In the genomic region with DNA sequence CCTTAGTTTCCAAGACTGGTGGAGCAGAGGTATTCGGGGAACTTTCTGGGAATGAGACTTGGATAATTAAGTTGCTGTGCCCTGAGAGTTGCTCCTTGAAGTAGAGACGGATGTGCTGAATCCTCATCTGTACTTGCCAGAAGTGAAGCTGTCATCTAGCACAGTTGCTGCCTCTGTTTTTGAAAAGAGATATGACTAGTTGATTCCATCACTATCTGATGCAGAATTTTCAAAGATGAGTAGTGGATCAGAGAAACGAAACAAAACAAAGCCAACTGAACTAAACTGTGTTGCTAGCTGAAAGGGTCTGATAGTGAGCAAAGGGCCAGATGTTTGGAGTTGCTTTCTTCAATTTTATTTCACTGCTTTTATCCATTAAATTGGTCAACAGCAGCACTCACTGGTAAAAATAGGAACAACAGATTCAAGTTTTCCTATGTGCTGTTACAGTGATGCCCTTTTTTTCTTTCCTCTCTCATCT, we compare ENCODE assay signal across 1 cellular context.
TF ChIP-seq lines count a peak whose summit lies in the region.

No MANE protein-coding gene starts in this region.

TF ChIP-seq in K562, 482 proteins besides CTCF, POLR2A, EP300 and RAD21 (continued from another document and continues in another):
- TF ChIP-seq, protein P1, sequence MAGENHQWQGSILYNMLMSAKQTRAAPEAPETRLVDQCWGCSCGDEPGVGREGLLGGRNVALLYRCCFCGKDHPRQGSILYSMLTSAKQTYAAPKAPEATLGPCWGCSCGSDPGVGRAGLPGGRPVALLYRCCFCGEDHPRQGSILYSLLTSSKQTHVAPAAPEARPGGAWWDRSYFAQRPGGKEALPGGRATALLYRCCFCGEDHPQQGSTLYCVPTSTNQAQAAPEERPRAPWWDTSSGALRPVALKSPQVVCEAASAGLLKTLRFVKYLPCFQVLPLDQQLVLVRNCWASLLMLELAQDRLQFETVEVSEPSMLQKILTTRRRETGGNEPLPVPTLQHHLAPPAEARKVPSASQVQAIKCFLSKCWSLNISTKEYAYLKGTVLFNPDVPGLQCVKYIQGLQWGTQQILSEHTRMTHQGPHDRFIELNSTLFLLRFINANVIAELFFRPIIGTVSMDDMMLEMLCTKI (IDR thresholded peaks at IDR 0.05; ENCODE audit: partially characterized antibody): no peak
- TF ChIP-seq RHOXF2B (CRISPR knock-in tag; conservative IDR thresholded peaks at IDR 0.05) (no peak), KDM4B (IDR thresholded peaks at IDR 0.05; ENCODE audit: borderline replicate concordance in 2 of 2, low read depth in 1 of 2) (no peak), CCNT2 (IDR thresholded peaks at IDR 0.05; ENCODE audit: borderline replicate concordance, extremely low read depth, insufficient read length, low read depth, low read length) (peak; percentile 99), PTRF (tag; IDR thresholded peaks at IDR 0.05) (no peak), ZNF134 (CRISPR knock-in tag; conservative IDR thresholded peaks at IDR 0.05) (no peak), ZNF311 (CRISPR knock-in tag; IDR thresholded peaks at IDR 0.05) (no peak), NR3C1 (CRISPR knock-in tag; IDR thresholded peaks at IDR 0.05) (no peak), ZBED1 (IDR thresholded peaks at IDR 0.05) (no peak), ZNF668 (CRISPR knock-in tag; IDR thresholded peaks at IDR 0.05) (no peak), ETV1 (tag; conservative IDR thresholded peaks at IDR 0.05; ENCODE audit: low read depth) (peak; percentile 83), ZNF133 (CRISPR knock-in tag; IDR thresholded peaks at IDR 0.05) (no peak), NFRKB (IDR thresholded peaks at IDR 0.05; ENCODE audit: low read depth) (no peak), MCM2 (IDR thresholded peaks at IDR 0.05; ENCODE audit: low read depth) (no peak), TOE1 (IDR thresholded peaks at IDR 0.05; ENCODE audit: borderline replicate concordance) (peak; percentile 44; the same call in 1 of the 2 replicates), TOE1 (CRISPR knock-in tag; IDR thresholded peaks at IDR 0.05; ENCODE audit: borderline replicate concordance, low read depth) (no peak), SPI1 (IDR thresholded peaks at IDR 0.05; ENCODE audit: borderline replicate concordance, low read depth, low read length) (no peak), ZSCAN32 (CRISPR knock-in tag; IDR thresholded peaks at IDR 0.05) (no peak), U2AF1 (optimal IDR thresholded peaks at IDR 0.05; ENCODE audit: low read depth, low read length) (no peak), GATA2 (CRISPR knock-in tag; IDR thresholded peaks at IDR 0.05) (peak; percentile 93), RNF2 (IDR thresholded peaks at IDR 0.05) (peak; percentile 91), NCOA2 (IDR thresholded peaks at IDR 0.05; ENCODE audit: partially characterized antibody in 2 of 2) (peak; percentile 48 to 70), TBL1XR1 (IDR thresholded peaks at IDR 0.05; ENCODE audit: low read length in 2 of 2) (peak; percentile 15 to 85; a peak in 2 of 4 replicates), ADNP (tag; IDR thresholded peaks at IDR 0.05) (no peak), EP400 (IDR thresholded peaks at IDR 0.05) (peak; percentile 43; the same call in 1 of the 2 replicates), TCF3 (CRISPR knock-in tag; IDR thresholded peaks at IDR 0.05) (peak; percentile 95), SUPT5H (IDR thresholded peaks at IDR 0.05) (no peak), ILF3 (IDR thresholded peaks at IDR 0.05; ENCODE audit: borderline replicate concordance) (0 out of 2 replicates have a peak, but pooled peaks have one; percentile 47), ZNF707 (CRISPR knock-in tag; conservative IDR thresholded peaks at IDR 0.05) (no peak), ZNF77 (CRISPR knock-in tag; IDR thresholded peaks at IDR 0.05) (no peak), BCOR (IDR thresholded peaks at IDR 0.05) (peak; percentile 74), SIN3B (IDR thresholded peaks at IDR 0.05; ENCODE audit: low read depth) (no peak), SIN3A (IDR thresholded peaks at IDR 0.05; ENCODE audit: borderline replicate concordance in 2 of 2, control insufficient read depth in 1 of 2, low read depth in 2 of 2, low read length in 2 of 2) (no peak), ZNF764 (CRISPR knock-in tag; IDR thresholded peaks at IDR 0.05; ENCODE audit: low read depth) (no peak), CC2D1A (IDR thresholded peaks at IDR 0.05) (peak; percentile 94), NFIC (IDR thresholded peaks at IDR 0.05) (peak; percentile 81), TGIF2 (CRISPR knock-in tag; IDR thresholded peaks at IDR 0.05) (no peak), POLR3G (IDR thresholded peaks at IDR 0.05; ENCODE audit: extremely low read depth, insufficient read length, insufficient replicate concordance) (no peak), ZNF224 (CRISPR knock-in tag; IDR thresholded peaks at IDR 0.05) (no peak), NONO (IDR thresholded peaks at IDR 0.05; ENCODE audit: low read depth in 2 of 2, low read length in 1 of 2) (0 out of 4 replicates have a peak, but pooled peaks of 1 of the 2 experiments have one; percentile 35)
- TF ChIP-seq, protein P2, sequence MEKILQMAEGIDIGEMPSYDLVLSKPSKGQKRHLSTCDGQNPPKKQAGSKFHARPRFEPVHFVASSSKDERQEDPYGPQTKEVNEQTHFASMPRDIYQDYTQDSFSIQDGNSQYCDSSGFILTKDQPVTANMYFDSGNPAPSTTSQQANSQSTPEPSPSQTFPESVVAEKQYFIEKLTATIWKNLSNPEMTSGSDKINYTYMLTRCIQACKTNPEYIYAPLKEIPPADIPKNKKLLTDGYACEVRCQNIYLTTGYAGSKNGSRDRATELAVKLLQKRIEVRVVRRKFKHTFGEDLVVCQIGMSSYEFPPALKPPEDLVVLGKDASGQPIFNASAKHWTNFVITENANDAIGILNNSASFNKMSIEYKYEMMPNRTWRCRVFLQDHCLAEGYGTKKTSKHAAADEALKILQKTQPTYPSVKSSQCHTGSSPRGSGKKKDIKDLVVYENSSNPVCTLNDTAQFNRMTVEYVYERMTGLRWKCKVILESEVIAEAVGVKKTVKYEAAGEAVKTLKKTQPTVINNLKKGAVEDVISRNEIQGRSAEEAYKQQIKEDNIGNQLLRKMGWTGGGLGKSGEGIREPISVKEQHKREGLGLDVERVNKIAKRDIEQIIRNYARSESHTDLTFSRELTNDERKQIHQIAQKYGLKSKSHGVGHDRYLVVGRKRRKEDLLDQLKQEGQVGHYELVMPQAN (IDR thresholded peaks at IDR 0.05; ENCODE audit: borderline replicate concordance): no peak
- TF ChIP-seq, protein P3, sequence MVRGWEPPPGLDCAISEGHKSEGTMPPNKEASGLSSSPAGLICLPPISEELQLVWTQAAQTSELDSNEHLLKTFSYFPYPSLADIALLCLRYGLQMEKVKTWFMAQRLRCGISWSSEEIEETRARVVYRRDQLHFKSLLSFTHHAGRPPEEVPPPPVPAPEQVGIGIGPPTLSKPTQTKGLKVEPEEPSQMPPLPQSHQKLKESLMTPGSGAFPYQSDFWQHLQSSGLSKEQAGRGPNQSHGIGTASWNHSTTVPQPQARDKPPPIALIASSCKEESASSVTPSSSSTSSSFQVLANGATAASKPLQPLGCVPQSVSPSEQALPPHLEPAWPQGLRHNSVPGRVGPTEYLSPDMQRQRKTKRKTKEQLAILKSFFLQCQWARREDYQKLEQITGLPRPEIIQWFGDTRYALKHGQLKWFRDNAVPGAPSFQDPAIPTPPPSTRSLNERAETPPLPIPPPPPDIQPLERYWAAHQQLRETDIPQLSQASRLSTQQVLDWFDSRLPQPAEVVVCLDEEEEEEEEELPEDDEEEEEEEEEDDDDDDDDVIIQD (CRISPR knock-in tag; IDR thresholded peaks at IDR 0.05): no peak
- TF ChIP-seq, protein P4, sequence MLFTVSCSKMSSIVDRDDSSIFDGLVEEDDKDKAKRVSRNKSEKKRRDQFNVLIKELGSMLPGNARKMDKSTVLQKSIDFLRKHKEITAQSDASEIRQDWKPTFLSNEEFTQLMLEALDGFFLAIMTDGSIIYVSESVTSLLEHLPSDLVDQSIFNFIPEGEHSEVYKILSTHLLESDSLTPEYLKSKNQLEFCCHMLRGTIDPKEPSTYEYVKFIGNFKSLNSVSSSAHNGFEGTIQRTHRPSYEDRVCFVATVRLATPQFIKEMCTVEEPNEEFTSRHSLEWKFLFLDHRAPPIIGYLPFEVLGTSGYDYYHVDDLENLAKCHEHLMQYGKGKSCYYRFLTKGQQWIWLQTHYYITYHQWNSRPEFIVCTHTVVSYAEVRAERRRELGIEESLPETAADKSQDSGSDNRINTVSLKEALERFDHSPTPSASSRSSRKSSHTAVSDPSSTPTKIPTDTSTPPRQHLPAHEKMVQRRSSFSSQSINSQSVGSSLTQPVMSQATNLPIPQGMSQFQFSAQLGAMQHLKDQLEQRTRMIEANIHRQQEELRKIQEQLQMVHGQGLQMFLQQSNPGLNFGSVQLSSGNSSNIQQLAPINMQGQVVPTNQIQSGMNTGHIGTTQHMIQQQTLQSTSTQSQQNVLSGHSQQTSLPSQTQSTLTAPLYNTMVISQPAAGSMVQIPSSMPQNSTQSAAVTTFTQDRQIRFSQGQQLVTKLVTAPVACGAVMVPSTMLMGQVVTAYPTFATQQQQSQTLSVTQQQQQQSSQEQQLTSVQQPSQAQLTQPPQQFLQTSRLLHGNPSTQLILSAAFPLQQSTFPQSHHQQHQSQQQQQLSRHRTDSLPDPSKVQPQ (CRISPR knock-in tag; IDR thresholded peaks at IDR 0.05; ENCODE audit: borderline replicate concordance): no peak
- TF ChIP-seq, protein P5, sequence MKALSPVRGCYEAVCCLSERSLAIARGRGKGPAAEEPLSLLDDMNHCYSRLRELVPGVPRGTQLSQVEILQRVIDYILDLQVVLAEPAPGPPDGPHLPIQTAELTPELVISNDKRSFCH (CRISPR knock-in tag; IDR thresholded peaks at IDR 0.05): no peak
- TF ChIP-seq, protein P5 (tag; IDR thresholded peaks at IDR 0.05): no peak
- TF ChIP-seq, protein P6, sequence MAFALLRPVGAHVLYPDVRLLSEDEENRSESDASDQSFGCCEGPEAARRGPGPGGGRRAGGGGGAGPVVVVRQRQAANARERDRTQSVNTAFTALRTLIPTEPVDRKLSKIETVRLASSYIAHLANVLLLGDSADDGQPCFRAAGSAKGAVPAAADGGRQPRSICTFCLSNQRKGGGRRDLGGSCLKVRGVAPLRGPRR (CRISPR knock-in tag; IDR thresholded peaks at IDR 0.05): no peak
- TF ChIP-seq, protein P7, sequence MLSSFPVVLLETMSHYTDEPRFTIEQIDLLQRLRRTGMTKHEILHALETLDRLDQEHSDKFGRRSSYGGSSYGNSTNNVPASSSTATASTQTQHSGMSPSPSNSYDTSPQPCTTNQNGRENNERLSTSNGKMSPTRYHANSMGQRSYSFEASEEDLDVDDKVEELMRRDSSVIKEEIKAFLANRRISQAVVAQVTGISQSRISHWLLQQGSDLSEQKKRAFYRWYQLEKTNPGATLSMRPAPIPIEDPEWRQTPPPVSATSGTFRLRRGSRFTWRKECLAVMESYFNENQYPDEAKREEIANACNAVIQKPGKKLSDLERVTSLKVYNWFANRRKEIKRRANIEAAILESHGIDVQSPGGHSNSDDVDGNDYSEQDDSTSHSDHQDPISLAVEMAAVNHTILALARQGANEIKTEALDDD (IDR thresholded peaks at IDR 0.05): peak; percentile 94
- TF ChIP-seq, protein P8, sequence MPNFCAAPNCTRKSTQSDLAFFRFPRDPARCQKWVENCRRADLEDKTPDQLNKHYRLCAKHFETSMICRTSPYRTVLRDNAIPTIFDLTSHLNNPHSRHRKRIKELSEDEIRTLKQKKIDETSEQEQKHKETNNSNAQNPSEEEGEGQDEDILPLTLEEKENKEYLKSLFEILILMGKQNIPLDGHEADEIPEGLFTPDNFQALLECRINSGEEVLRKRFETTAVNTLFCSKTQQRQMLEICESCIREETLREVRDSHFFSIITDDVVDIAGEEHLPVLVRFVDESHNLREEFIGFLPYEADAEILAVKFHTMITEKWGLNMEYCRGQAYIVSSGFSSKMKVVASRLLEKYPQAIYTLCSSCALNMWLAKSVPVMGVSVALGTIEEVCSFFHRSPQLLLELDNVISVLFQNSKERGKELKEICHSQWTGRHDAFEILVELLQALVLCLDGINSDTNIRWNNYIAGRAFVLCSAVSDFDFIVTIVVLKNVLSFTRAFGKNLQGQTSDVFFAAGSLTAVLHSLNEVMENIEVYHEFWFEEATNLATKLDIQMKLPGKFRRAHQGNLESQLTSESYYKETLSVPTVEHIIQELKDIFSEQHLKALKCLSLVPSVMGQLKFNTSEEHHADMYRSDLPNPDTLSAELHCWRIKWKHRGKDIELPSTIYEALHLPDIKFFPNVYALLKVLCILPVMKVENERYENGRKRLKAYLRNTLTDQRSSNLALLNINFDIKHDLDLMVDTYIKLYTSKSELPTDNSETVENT (CRISPR knock-in tag; IDR thresholded peaks at IDR 0.05): no peak
- TF ChIP-seq, protein P9, sequence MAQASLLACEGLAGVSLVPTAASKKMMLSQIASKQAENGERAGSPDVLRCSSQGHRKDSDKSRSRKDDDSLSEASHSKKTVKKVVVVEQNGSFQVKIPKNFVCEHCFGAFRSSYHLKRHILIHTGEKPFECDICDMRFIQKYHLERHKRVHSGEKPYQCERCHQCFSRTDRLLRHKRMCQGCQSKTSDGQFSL (CRISPR knock-in tag; IDR thresholded peaks at IDR 0.05): no peak
- TF ChIP-seq, protein P9 (tag; IDR thresholded peaks at IDR 0.05): no peak
- TF ChIP-seq, protein P10, sequence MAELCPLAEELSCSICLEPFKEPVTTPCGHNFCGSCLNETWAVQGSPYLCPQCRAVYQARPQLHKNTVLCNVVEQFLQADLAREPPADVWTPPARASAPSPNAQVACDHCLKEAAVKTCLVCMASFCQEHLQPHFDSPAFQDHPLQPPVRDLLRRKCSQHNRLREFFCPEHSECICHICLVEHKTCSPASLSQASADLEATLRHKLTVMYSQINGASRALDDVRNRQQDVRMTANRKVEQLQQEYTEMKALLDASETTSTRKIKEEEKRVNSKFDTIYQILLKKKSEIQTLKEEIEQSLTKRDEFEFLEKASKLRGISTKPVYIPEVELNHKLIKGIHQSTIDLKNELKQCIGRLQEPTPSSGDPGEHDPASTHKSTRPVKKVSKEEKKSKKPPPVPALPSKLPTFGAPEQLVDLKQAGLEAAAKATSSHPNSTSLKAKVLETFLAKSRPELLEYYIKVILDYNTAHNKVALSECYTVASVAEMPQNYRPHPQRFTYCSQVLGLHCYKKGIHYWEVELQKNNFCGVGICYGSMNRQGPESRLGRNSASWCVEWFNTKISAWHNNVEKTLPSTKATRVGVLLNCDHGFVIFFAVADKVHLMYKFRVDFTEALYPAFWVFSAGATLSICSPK (IDR thresholded peaks at IDR 0.05; ENCODE audit: borderline replicate concordance): no peak
- TF ChIP-seq, protein P11, sequence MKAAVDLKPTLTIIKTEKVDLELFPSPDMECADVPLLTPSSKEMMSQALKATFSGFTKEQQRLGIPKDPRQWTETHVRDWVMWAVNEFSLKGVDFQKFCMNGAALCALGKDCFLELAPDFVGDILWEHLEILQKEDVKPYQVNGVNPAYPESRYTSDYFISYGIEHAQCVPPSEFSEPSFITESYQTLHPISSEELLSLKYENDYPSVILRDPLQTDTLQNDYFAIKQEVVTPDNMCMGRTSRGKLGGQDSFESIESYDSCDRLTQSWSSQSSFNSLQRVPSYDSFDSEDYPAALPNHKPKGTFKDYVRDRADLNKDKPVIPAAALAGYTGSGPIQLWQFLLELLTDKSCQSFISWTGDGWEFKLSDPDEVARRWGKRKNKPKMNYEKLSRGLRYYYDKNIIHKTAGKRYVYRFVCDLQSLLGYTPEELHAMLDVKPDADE (conservative IDR thresholded peaks at IDR 0.05; ENCODE audit: control insufficient read depth, low read depth, low read length): no peak
